ENCODE assay signal across 33 cellular contexts in genomic region chr10:71641449-71641848, GRCh38.
"Had no signal": no experiment of that assay in that cellular context is flagged by ENCODE, and none has a peak within 500 bp of the region (broad histone marks: within the 10 kb centered on the region; RNA-seq: fewer than 3 reads in every experiment).

No MANE protein-coding gene starts in this region.

- H3K27ac Mint-ChIP-seq: mesothelial cell of epicardium; natural killer cell; nephron progenitor cell; stimulated activated effector memory CD8-positive, alpha-beta T cell treated with anti-CD3 and anti-CD28 coated beads, Interleukin-12 subunit alpha, Interleukin-12 subunit beta, amount 100 ng/mL, for 72 hours; stimulated activated naive CD8-positive, alpha-beta T cell treated with anti-CD3 and anti-CD28 coated beads, Interleukin-15, Interleukin-2, amounts not matched to agents 100 ng/mL and 50 ng/mL, for 24 hours had no signal

- H3K9me3 Mint-ChIP-seq: immature natural killer cell; mesothelial cell of epicardium; naive B cell; natural killer cell; nephron progenitor cell; neural progenitor cell; stimulated activated effector memory CD8-positive, alpha-beta T cell treated with anti-CD3 and anti-CD28 coated beads, Interleukin-12 subunit alpha, Interleukin-12 subunit beta, amount 100 ng/mL, for 72 hours; stimulated activated naive CD8-positive, alpha-beta T cell treated with anti-CD3 and anti-CD28 coated beads, Interleukin-15, Interleukin-2, amounts not matched to agents 100 ng/mL and 50 ng/mL, for 24 hours had no signal

- H3K4me1 ChIP-seq: prostate gland, suprapubic skin, tibial artery had no signal

- ATAC-seq: left colon; left lung; lower lobe of right lung; natural killer cell; pancreas; right cardiac atrium; sciatic nerve; stimulated activated effector memory CD8-positive, alpha-beta T cell treated with anti-CD3 and anti-CD28 coated beads, Interleukin-12 subunit alpha, Interleukin-12 subunit beta, amount 100 ng/mL, for 72 hours; upper lobe of right lung had no signal

- H3K27me3 Mint-ChIP-seq: stimulated activated naive CD8-positive, alpha-beta T cell treated with anti-CD3 and anti-CD28 coated beads, Interleukin-15, Interleukin-2, amounts not matched to agents 100 ng/mL and 50 ng/mL, for 24 hours had no signal

- H2AFZ ChIP-seq: neural progenitor cell had no signal

- DNase-seq: hypothalamus; immature natural killer cell; kidney; left colon; left lung; lower lobe of right lung; mammary epithelial cell; mesenchymal stem cell; naive B cell; natural killer cell; nephron progenitor cell; pancreas; posterior cingulate gyrus; retina; right cardiac atrium; stimulated activated CD4-positive, alpha-beta T cell treated with anti-CD3 and anti-CD28 coated beads, Interleukin-12 subunit alpha, Interleukin-12 subunit beta, amount 100 ng/mL, for 4 hours; stimulated activated CD4-positive, alpha-beta T cell treated with anti-CD3 and anti-CD28 coated beads, Interleukin-15, amount 100 ng/mL, for 24 hours; stimulated activated CD4-positive, alpha-beta T cell treated with anti-CD3 and anti-CD28 coated beads, Interleukin-4, amount 100 ng/mL, for 24 hours; stimulated activated naive CD4-positive, alpha-beta T cell; tibial artery; trophoblast cell; upper lobe of right lung had no signal

- H3K27me3 ChIP-seq: left lung, neural progenitor cell, pancreas, suprapubic skin, upper lobe of right lung had no signal

- H3K36me3 Mint-ChIP-seq: immature natural killer cell; mesothelial cell of epicardium; naive B cell; natural killer cell; neural progenitor cell; stimulated activated effector memory CD8-positive, alpha-beta T cell treated with anti-CD3 and anti-CD28 coated beads, Interleukin-12 subunit alpha, Interleukin-12 subunit beta, amount 100 ng/mL, for 72 hours had no signal

- FAIRE-seq: islet of Langerhans, kidney, pancreas, urothelium cell line had no signal

- H3K4me3 ChIP-seq: left lung, lower lobe of right lung, neural progenitor cell, pancreas, prostate gland, skin epidermis, suprapubic skin, thoracic aorta, tibial artery, upper lobe of right lung had no signal

- H3K36me3 ChIP-seq: left lung, lower lobe of right lung, neural progenitor cell, pancreas, prostate gland, suprapubic skin, thoracic aorta, tibial artery, upper lobe of right lung had no signal

- H3K9ac ChIP-seq: neural progenitor cell had no signal

- H3K9me3 ChIP-seq: left lung, lower lobe of right lung, pancreas, prostate gland, suprapubic skin, thoracic aorta, tibial artery, upper lobe of right lung had no signal

- H3K4me2 ChIP-seq: neural progenitor cell had no signal

- H3K4me3 Mint-ChIP-seq: immature natural killer cell; mesothelial cell of epicardium; naive B cell; natural killer cell; nephron progenitor cell; neural progenitor cell; stimulated activated effector memory CD8-positive, alpha-beta T cell treated with anti-CD3 and anti-CD28 coated beads, Interleukin-12 subunit alpha, Interleukin-12 subunit beta, amount 100 ng/mL, for 72 hours; stimulated activated naive CD8-positive, alpha-beta T cell treated with anti-CD3 and anti-CD28 coated beads, Interleukin-15, Interleukin-2, amounts not matched to agents 100 ng/mL and 50 ng/mL, for 24 hours had no signal

- H3K27ac ChIP-seq: left lung, lower lobe of right lung, neural progenitor cell, pancreas, prostate gland, skin epidermis, suprapubic skin, thoracic aorta, tibial artery, upper lobe of right lung had no signal
